Comparison of ENCODE assay signal across 1 cellular context in the genomic region with DNA sequence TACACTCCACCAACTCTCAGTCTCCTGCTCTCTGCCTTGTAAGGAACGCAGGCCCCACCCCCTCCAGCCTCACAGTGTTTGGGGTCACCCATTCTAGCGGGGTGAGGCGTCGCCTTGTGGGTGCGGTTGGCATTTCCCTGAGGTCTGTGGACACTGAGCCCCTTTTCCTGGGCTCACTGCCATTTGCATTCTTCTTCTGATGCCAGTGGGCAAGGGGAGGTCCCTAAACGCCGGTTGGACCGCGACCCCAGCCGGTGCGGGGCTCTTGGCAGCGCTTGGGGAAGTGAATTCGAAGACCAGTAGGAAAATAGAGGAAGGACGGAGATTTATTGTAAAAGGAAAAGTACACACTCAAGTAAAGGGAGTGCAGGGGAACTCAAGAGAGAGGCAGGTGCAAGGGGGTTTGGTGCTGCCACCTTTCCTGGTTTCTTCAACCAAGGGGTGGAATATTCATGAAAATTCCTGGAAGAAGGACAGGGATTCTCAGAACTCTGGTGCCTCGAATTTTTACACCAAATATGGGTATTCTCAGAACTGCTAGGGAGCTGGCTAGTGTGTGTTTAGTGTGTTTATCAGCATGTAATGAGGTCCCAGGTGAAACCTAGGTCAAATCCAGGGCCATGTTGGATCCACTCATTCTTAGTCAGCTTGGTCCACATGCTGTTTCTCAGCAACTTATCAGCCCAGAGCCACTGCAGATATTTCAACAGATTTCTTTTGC.
TF ChIP-seq lines count a peak whose summit lies in the region.

No MANE protein-coding gene starts in this region.

TF ChIP-seq in endothelial cell of umbilical vein, 7 proteins besides CTCF, POLR2A, EP300 and RAD21:
- peak; percentile 71 for TF ChIP-seq EZH2 (IDR thresholded peaks at IDR 0.05; ENCODE audit: borderline replicate concordance, low read depth, low read length, severe bottlenecking)
